8 cellular contexts compared by ENCODE assay signal in the genomic region with DNA sequence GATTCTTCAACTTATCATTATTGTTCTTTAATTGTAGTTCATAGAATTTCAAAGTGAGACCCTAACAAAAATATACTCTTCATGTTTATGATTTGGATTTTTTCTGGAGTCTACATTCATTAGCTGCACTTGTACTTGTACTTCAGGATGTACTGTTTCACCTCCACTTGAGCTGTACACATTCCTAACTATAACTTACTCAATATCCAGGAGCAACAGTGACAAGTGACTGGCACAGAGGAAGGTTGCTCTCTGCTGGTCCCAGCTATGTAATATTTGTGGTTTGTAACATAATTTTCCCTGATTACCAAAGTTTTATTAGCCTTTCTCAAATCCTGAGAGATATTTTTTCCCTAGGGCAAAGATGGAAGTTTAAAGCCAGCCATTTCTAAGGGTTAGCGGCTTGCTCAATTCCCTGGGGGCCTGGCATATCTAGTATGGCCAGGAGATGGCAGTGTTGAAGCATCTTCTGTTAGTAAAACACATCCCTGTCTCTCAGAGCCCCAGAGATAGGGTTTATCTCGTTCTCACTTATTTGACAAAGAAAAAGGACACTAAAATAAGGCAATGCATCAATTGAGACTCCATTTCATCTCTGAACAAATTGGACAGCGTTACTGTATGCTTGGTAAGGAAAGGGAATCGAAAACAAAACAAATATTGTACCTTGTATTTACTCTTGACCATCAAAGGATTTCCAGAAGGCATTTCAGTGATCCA. TPM values are rescaled to one million over a fixed set of nuclear protein-coding genes. Genes with fewer than 3 reads are reported as not detected.
DNase-seq lines count a peak whose midpoint lies in the region; ATAC-seq and TF ChIP-seq lines count a peak whose summit lies in the region.

No MANE protein-coding gene starts in this region.

- H3K27me3 ChIP-seq in DND-41 (ENCODE audit: insufficient read depth, low read length, poor library complexity) (no peaks in the 10 kb centered on the region), PC-3 (ENCODE audit: low read length) (no peaks in the 10 kb centered on the region)

- H3K27ac Mint-ChIP-seq in progenitor cell of endocrine pancreas, result no peak overlapping the region

- H3K4me3 Mint-ChIP-seq in progenitor cell of endocrine pancreas (ENCODE audit: low read depth), result no peak overlapping the region

- CTCF ChIA-PET in PC-3 (lab: Charles Lee), result no interaction called here

- POLR2A ChIA-PET in PC-3 (lab: Charles Lee; ENCODE audit: unreplicated experiment), result no interaction called here

- H3K4me1 ChIP-seq in DND-41 (ENCODE audit: insufficient read depth, low read length), result no peaks in the 10 kb centered on the region
- H3K4me1 ChIP-seq in PC-3 (ENCODE audit: insufficient read depth, low read length), result no peaks in the 10 kb centered on the region

- H3K9ac ChIP-seq in DND-41 (ENCODE audit: low read depth, low read length), result no peak overlapping the region
- no peak overlapping the region for H3K9ac ChIP-seq in PC-3 (ENCODE audit: low read length)

- H3K27me3 Mint-ChIP-seq in progenitor cell of endocrine pancreas, result peaks cover 8% of the 10 kb centered on the region

- no peaks in the 10 kb centered on the region for H3F3A ChIP-seq in PC-3 (ENCODE audit: low read length, unreplicated experiment)

- H3K79me2 ChIP-seq in DND-41 (ENCODE audit: insufficient read depth, low read length) (no peaks in the 10 kb centered on the region), PC-3 (ENCODE audit: low read length) (no peaks in the 10 kb centered on the region)

- H3K4me2 ChIP-seq in DND-41 (ENCODE audit: insufficient read depth, low read length) (no peak overlapping the region), PC-3 (ENCODE audit: low read length) (no peak overlapping the region)

- no peak overlapping the region for H3K27ac ChIP-seq in DND-41 (ENCODE audit: low read length)
- H3K27ac ChIP-seq in PC-3 (ENCODE audit: low read length), result no peak overlapping the region

- ATAC-seq in DND-41 (ENCODE audit: insufficient read depth, low read depth), result peak; percentile 87
- ATAC-seq in GM21367 (IDR thresholded peaks at IDR 0.05; ENCODE audit: unreplicated experiment), result peak; percentile 86
- ATAC-seq in PC-3, result peak; percentile 67

- intact Hi-C loops in PC-3 (cut with micrococcal nuclease), result loop anchor here (1.0 kb wide), 2 partner anchors 256 to 684 kb away; partner anchors contain the start of gene OR52N2
- intact Hi-C loops in head of caudate nucleus (cut with DNase I), result no loop called here

- no peaks in the 10 kb centered on the region for H4K20me1 ChIP-seq in DND-41 (ENCODE audit: insufficient read depth, low read length)
- no peaks in the 10 kb centered on the region for H4K20me1 ChIP-seq in PC-3 (ENCODE audit: low read length)

- H3K9me3 Mint-ChIP-seq in progenitor cell of endocrine pancreas (ENCODE audit: low read depth), result no peaks in the 10 kb centered on the region

- no TSS peak for BruUV-seq in PC-3 (replicated peaks; lab: Mats Ljungman, UMichigan)

- H3K4me1 Mint-ChIP-seq in progenitor cell of endocrine pancreas (ENCODE audit: low read depth), result no peaks in the 10 kb centered on the region

- H2AFZ ChIP-seq in DND-41 (ENCODE audit: low read depth, low read length) (no peak overlapping the region), PC-3 (ENCODE audit: low read length) (no peak overlapping the region)

- DNase-seq in DND-41, result peak; percentile 64
- DNase-seq in HT1080 (ENCODE audit: low read depth), result peak; percentile 58
- peak; percentile 71 for DNase-seq in PC-3
- DNase-seq in activated naive CD4-positive, alpha-beta T cell treated with Interleukin-2 at 50 U/mL for 16 hours, result peak; percentile 40
- DNase-seq in head of caudate nucleus, result peak; percentile 31 to 88 (median 70)
- DNase-seq in progenitor cell of endocrine pancreas (ENCODE audit: low spot score, unreplicated experiment), result peak; percentile 41
- no peak for DNase-seq in NCI-H187 treated with DMSO at 0.1 percent for 48 hours (lab: John Stamatoyannopoulos, UW)

- no peaks in the 10 kb centered on the region for H3K36me3 Mint-ChIP-seq in progenitor cell of endocrine pancreas (ENCODE audit: insufficient read depth)

- H3K9me3 ChIP-seq in DND-41 (ENCODE audit: insufficient read depth, low read length, severe bottlenecking) (no peaks in the 10 kb centered on the region), PC-3 (ENCODE audit: low read length) (no peaks in the 10 kb centered on the region)

- H3K9me2 ChIP-seq in PC-3 (replicated peaks; ENCODE audit: low read length), result no peaks in the 10 kb centered on the region

- TF ChIP-seq CTCF in DND-41 (IDR thresholded peaks at IDR 0.05; ENCODE audit: borderline replicate concordance, extremely low read depth, low read length, poor library complexity, severe bottlenecking) (peak; percentile 91), PC-3 (conservative IDR thresholded peaks at IDR 0.05; ENCODE audit: low read depth, low read length) (peak; percentile 81), progenitor cell of endocrine pancreas (IDR thresholded peaks at IDR 0.05; ENCODE audit: unreplicated experiment) (peak; percentile 93)

- no peaks in the 10 kb centered on the region for H3K36me3 ChIP-seq in DND-41 (ENCODE audit: insufficient read depth, low read length)
- no peaks in the 10 kb centered on the region for H3K36me3 ChIP-seq in PC-3 (ENCODE audit: low read depth, low read length)

- no peak overlapping the region for H3K4me3 ChIP-seq in DND-41 (ENCODE audit: low read depth in 1 of 2, low read length in 2 of 2)
- H3K4me3 ChIP-seq in PC-3 (ENCODE audit: low read length), result no peak overlapping the region

RNA-seq across cellular contexts. Expression of gene OR52A5, which starts 14.2 kb away (rescaled TPM):
- total RNA-seq in HT1080 (2014; rRNA removed; shearing (Covaris generic)), result not detected in 2 replicates
- polyA plus RNA-seq in HT1080 (2015; cell fraction: cytosol; rRNA removed), result not detected in 2 replicates
- not detected in 2 replicates for polyA plus RNA-seq in HT1080 (2015; cell fraction: nucleus; rRNA removed)
- total RNA-seq in PC-3 (2014; rRNA removed) (not detected in 2 replicates), progenitor cell of endocrine pancreas (not detected in 2 replicates)

RNA-seq across cellular contexts. Expression of gene OR52A1, which starts 30.6 kb away (rescaled TPM):
- total RNA-seq in HT1080 (2014; rRNA removed; shearing (Covaris generic)), result not detected in 2 replicates
- polyA plus RNA-seq in HT1080 (2015; cell fraction: cytosol; rRNA removed), result not detected in 2 replicates
- polyA plus RNA-seq in HT1080 (2015; cell fraction: nucleus; rRNA removed), result not detected in 2 replicates
- total RNA-seq in PC-3 (2014; rRNA removed) (not detected in 2 replicates), progenitor cell of endocrine pancreas (not detected in 2 replicates)

RNA-seq across cellular contexts. Expression of gene OR52E1, which starts 54.6 kb away (rescaled TPM):
- total RNA-seq in HT1080 (2014; rRNA removed; shearing (Covaris generic)), result not detected in 2 replicates
- not detected in 2 replicates for polyA plus RNA-seq in HT1080 (2015; cell fraction: cytosol; rRNA removed)
- polyA plus RNA-seq in HT1080 (2015; cell fraction: nucleus; rRNA removed), result not detected in 2 replicates
- not detected in 2 replicates for total RNA-seq in PC-3 (2014; rRNA removed)
- total RNA-seq in progenitor cell of endocrine pancreas, result not detected in 2 replicates
